ENCODE assay signal across 13 cellular contexts in genomic region chr12:8762701-8763100, GRCh38. TPM values are rescaled to one million over a fixed set of nuclear protein-coding genes. Genes with fewer than 3 reads are reported as not detected.
DNase-seq lines count a peak whose midpoint lies in the region; ATAC-seq and TF ChIP-seq lines count a peak whose summit lies in the region.
"Not testable (repeated sequence)": the region's sequence is repeated elsewhere in the genome, so short reads cannot be mapped to it uniquely, and the experiment has no call there.
"Had no signal": no experiment of that assay in that cellular context is flagged by ENCODE, and none has a peak within 500 bp of the region (broad histone marks: within the 10 kb centered on the region; RNA-seq: fewer than 3 reads in every experiment).

No MANE protein-coding gene starts in this region.

- H3K79me2 ChIP-seq in mesendoderm (ENCODE audit: control insufficient read depth, insufficient read depth, low read length), result not testable (repeated sequence)

- H3K4me1 Mint-ChIP-seq in endothelial cell (ENCODE audit: unreplicated experiment), result peaks cover 33% of the 10 kb centered on the region
- H3K4me1 Mint-ChIP-seq in nephron progenitor cell, result not testable (repeated sequence)

- not testable (repeated sequence) for H3K18ac ChIP-seq in IMR-90 (ENCODE audit: low read depth, low read length); mesendoderm (ENCODE audit: low read length)

- not testable (repeated sequence) for BruUV-seq in IMR-90 (replicated peaks; lab: Mats Ljungman, UMichigan)

- POLR2A ChIA-PET in IMR-90 (lab: Charles Lee; ENCODE audit: unreplicated experiment), result not testable (repeated sequence)

- not testable (repeated sequence) for H3K79me1 ChIP-seq in IMR-90 (ENCODE audit: low read depth in 1 of 2, low read length in 2 of 2); mesendoderm (ENCODE audit: low read length)

- H2BK15ac ChIP-seq in IMR-90 (ENCODE audit: low read depth, low read length); mesendoderm (replicated peaks; ENCODE audit: low read depth): not testable (repeated sequence)

- WGBS in IMR-90 (ENCODE audit: extremely low coverage in 2 of 2, insufficient read length in 1 of 2), 2 experiments, result no CpG with 5 or more reads among the region's 6 CpGs
- no CpG with 5 or more reads among the region's 6 CpGs for WGBS in mesendoderm (ENCODE audit: extremely low coverage, insufficient coverage, low lambda C conversion rate)

- TF ChIP-seq POLR2A in IMR-90 (IDR thresholded peaks at IDR 0.05; ENCODE audit: low read depth, low read length), result not testable (repeated sequence)

- dilution Hi-C loops in IMR-90 (cut with HindIII; ENCODE audit: low sequenced_read_pairs, unreplicated experiment), result not testable (repeated sequence)

- DNase-seq in IMR-90 (peak; percentile 28), amniotic epithelial cell (ENCODE audit: low read depth) (peak; percentile 10)
- not testable (repeated sequence) for DNase-seq in endothelial cell (ENCODE audit: low spot score); mesendoderm; nephron progenitor cell

- H2AK5ac ChIP-seq in IMR-90 (ENCODE audit: low read depth, low read length); mesendoderm (ENCODE audit: low read length): not testable (repeated sequence)

- peak overlapping the region; percentile 52 for H3K4me3 Mint-ChIP-seq in endothelial cell (ENCODE audit: unreplicated experiment)
- not testable (repeated sequence) for H3K4me3 Mint-ChIP-seq in nephron progenitor cell

- H2BK5ac ChIP-seq in IMR-90 (ENCODE audit: low read depth, low read length, poor library complexity, severe bottlenecking); mesendoderm (ENCODE audit: low read length): not testable (repeated sequence)

- H3K27me3 ChIP-seq in IMR-90 (ENCODE audit: control insufficient read depth, insufficient read depth, low read length); mesendoderm (ENCODE audit: insufficient read depth, low read length, poor library complexity): not testable (repeated sequence)

- not testable (repeated sequence) for H3K4me1 ChIP-seq in IMR-90 (ENCODE audit: control insufficient read depth, insufficient read depth, low read length); mesendoderm (ENCODE audit: control insufficient read depth, low read depth, low read length)

- H2BK120ac ChIP-seq in IMR-90 (ENCODE audit: low read depth, low read length), result not testable (repeated sequence)
- peak overlapping the region; percentile 21 for H2BK120ac ChIP-seq in mesendoderm (ENCODE audit: low read depth, low read length)

- H3K27me3 Mint-ChIP-seq in endothelial cell (ENCODE audit: unreplicated experiment); nephron progenitor cell (ENCODE audit: low read depth, poor library complexity): not testable (repeated sequence)

- not testable (repeated sequence) for H2AFZ ChIP-seq in IMR-90 (replicated peaks; ENCODE audit: low read length, poor library complexity)

- H4K91ac ChIP-seq in IMR-90 (ENCODE audit: insufficient read depth, low read depth, low read length), result not testable (repeated sequence)

- not testable (repeated sequence) for H3K36me3 ChIP-seq in IMR-90 (ENCODE audit: control insufficient read depth, insufficient read depth, low read length); mesendoderm (ENCODE audit: control insufficient read depth, insufficient read depth, low read length)

- not testable (repeated sequence) for H3K4ac ChIP-seq in IMR-90 (ENCODE audit: low read depth, low read length); mesendoderm (ENCODE audit: low read depth, low read length)

- H3K4me3 ChIP-seq in IMR-90 (ENCODE audit: insufficient read depth, low read depth, low read length); mesendoderm (ENCODE audit: low read length): not testable (repeated sequence)

- in situ Hi-C loops in IMR-90 (cut with MboI; ENCODE audit: low sequenced_read_pairs), result not testable (repeated sequence)

- TF ChIP-seq RAD21 in IMR-90 (IDR thresholded peaks at IDR 0.05; ENCODE audit: low read length), result not testable (repeated sequence)

- H3K36me3 Mint-ChIP-seq in endothelial cell (ENCODE audit: low read depth, unreplicated experiment) (peaks cover 45% of the 10 kb centered on the region), nephron progenitor cell (ENCODE audit: low read depth) (peaks cover 69% of the 10 kb centered on the region)

- not testable (repeated sequence) for H3K23ac ChIP-seq in IMR-90 (ENCODE audit: low read depth, low read length); mesendoderm (ENCODE audit: low read length)

- H3K9me1 ChIP-seq in IMR-90 (ENCODE audit: insufficient read depth, low read length), result not testable (repeated sequence)

- CTCF ChIA-PET in IMR-90 (lab: Yijun Ruan, JAX), result not testable (repeated sequence)

- TF ChIP-seq CTCF in IMR-90 (conservative IDR thresholded peaks at IDR 0.05; ENCODE audit: low read depth, low read length); endothelial cell (IDR thresholded peaks at IDR 0.05; ENCODE audit: unreplicated experiment); nephron progenitor cell (IDR thresholded peaks at IDR 0.05): not testable (repeated sequence)

- H2BK20ac ChIP-seq in IMR-90 (ENCODE audit: low read depth, low read length), result not testable (repeated sequence)

- not testable (repeated sequence) for H3K9me3 ChIP-seq in IMR-90 (ENCODE audit: control insufficient read depth, insufficient read depth, low read length)

- not testable (repeated sequence) for ATAC-seq in IMR-90 (ENCODE audit: low read depth)

- H2AK9ac ChIP-seq in IMR-90 (replicated peaks; ENCODE audit: low read depth, low read length, poor library complexity), result not testable (repeated sequence)

- H3K56ac ChIP-seq in IMR-90 (ENCODE audit: extremely low read depth, insufficient read depth, low read length); mesendoderm (ENCODE audit: low read length): not testable (repeated sequence)

- not testable (repeated sequence) for H4K5ac ChIP-seq in IMR-90 (ENCODE audit: low read depth, low read length); mesendoderm (ENCODE audit: low read length)

- H4K8ac ChIP-seq in IMR-90 (ENCODE audit: low read depth in 2 of 2, low read length in 2 of 2); mesendoderm (ENCODE audit: low read depth, low read length): not testable (repeated sequence)

- intact Hi-C loops in IMR-90 (cut with micrococcal nuclease), result not testable (repeated sequence)

- H3K9me3 Mint-ChIP-seq in endothelial cell (ENCODE audit: unreplicated experiment); nephron progenitor cell: not testable (repeated sequence)

- not testable (repeated sequence) for H3K4me2 ChIP-seq in IMR-90 (ENCODE audit: low read depth, low read length); mesendoderm (ENCODE audit: low read length)

- H3K27ac Mint-ChIP-seq in endothelial cell (ENCODE audit: unreplicated experiment), result peak overlapping the region; percentile 4
- H3K27ac Mint-ChIP-seq in nephron progenitor cell, result peak overlapping the region; percentile 76

- H4K20me1 ChIP-seq in IMR-90 (ENCODE audit: insufficient read depth, low read length), result not testable (repeated sequence)

- not testable (repeated sequence) for H3K9ac ChIP-seq in IMR-90 (ENCODE audit: low read depth, low read length); mesendoderm (ENCODE audit: low read length)

- not testable (repeated sequence) for H3K14ac ChIP-seq in IMR-90 (replicated peaks; ENCODE audit: low read depth, low read length)

- not testable (repeated sequence) for H3K27ac ChIP-seq in IMR-90 (ENCODE audit: insufficient read depth, low read length); mesendoderm (ENCODE audit: low read depth, low read length)

RNA-seq across cellular contexts. Expression of gene A2ML1, which starts 59.7 kb away (rescaled TPM):
- not detected in 2 replicates for total RNA-seq in IMR-90 (2012; rRNA removed)
- polyA plus RNA-seq in IMR-90 (2012; rRNA removed), result not detected in 2 replicates
- polyA plus RNA-seq in IMR-90 (2012; cell fraction: cytosol; rRNA removed), result not detected in 2 replicates
- not detected in 2 replicates for polyA plus RNA-seq in IMR-90 (2012; cell fraction: nucleus; rRNA removed; ENCODE audit: low replicate concordance)
- not detected for total RNA-seq in endothelial cell (ENCODE audit: unreplicated experiment)
- 1.2 TPM for polyA plus RNA-seq in mesendoderm (2013, experiment 1 of 2)
- 1.3 TPM for polyA plus RNA-seq in mesendoderm (2013, experiment 2 of 2)
- total RNA-seq: CD4-positive, alpha-beta memory T cell; CD4-positive, CD25-positive, alpha-beta regulatory T cell; CD8-positive, alpha-beta memory T cell; Daoy; G401; GM12878 had no signal
- polyA plus RNA-seq: AG04450; CD14-positive monocyte; CD4-positive, alpha-beta memory T cell; CD4-positive, CD25-positive, alpha-beta regulatory T cell; CD8-positive, alpha-beta memory T cell; GM12878 had no signal
